ENCODE assay signal across 23 cellular contexts in the genomic region with DNA sequence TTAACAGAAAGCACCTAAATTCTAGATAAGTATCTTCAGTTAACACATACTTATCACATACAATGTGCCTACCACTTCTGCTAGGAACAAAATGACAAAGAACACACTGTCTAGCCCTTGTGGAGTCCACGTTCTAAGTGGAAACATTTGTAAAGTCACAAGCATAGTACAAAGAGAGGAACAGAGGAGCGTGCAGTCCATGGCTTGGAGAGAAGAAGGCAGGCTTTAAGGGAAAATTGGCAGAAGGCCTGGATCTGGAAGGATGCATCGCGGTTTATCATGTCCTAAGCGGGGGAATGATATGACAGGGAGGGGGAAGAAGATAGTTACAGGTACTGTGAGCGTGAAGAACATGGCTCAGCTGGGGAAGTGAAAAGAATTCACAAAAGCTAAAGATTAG.
"Had no signal": no experiment of that assay in that cellular context is flagged by ENCODE, and none has a peak within 500 bp of the region (broad histone marks: within the 10 kb centered on the region; RNA-seq: fewer than 3 reads in every experiment).

No MANE protein-coding gene starts in this region.

- H3K27me3 ChIP-seq: esophagus muscularis mucosa, left lung, pancreas, spleen, tibial nerve, upper lobe of right lung, vagina had no signal

- H3K27ac ChIP-seq: epithelial cell of prostate, esophagus muscularis mucosa, left lung, pancreas, prostate gland, spleen, tibial nerve, upper lobe of right lung, vagina had no signal

- H3K9me3 ChIP-seq: left lung, mucosa of descending colon, pancreas, prostate gland, upper lobe of right lung, vagina had no signal

- H3K36me3 ChIP-seq: left lung, pancreas, prostate gland, spleen, upper lobe of right lung had no signal

- H3K4me3 ChIP-seq: esophagus muscularis mucosa, left lung, lung, mucosa of descending colon, pancreas, prostate gland, spleen, tibial nerve, upper lobe of right lung, vagina had no signal

- ATAC-seq: effector memory CD8-positive, alpha-beta T cell; left lung; mucosa of descending colon; natural killer cell treated with Interleukin-12 subunit alpha and Interleukin-12 subunit beta and Interleukin-15 and Interleukin-18, amount 100 ng/mL, for 72 hours; pancreas; sciatic nerve; stimulated activated memory B cell treated with anti-CD40 and anti-IgM and Interleukin-4, amounts not matched to agents 10 μg/mL and 1 μg/mL and 100 μg/mL, for 72 hours; upper lobe of right lung had no signal

- H3K4me1 ChIP-seq: left lung, pancreas, prostate gland, spleen, tibial nerve, upper lobe of right lung, vagina had no signal

- DNase-seq: cerebellar nuclear complex; effector memory CD8-positive, alpha-beta T cell; foreskin fibroblast; head of caudate nucleus; immature natural killer cell; left lung; mucosa of descending colon; occipital lobe; pancreas; spleen; stimulated activated CD4-positive, alpha-beta T cell treated with anti-CD3 and anti-CD28 coated beads, Interleukin-15, amount 100 ng/mL, for 24 hours; stimulated activated CD4-positive, alpha-beta T cell treated with anti-CD3 and anti-CD28 coated beads, Interleukin-1b, Interleukin-23, amount 100 ng/mL, for 48 hours; stimulated activated CD4-positive, alpha-beta T cell treated with anti-CD3 and anti-CD28 coated beads, Interleukin-4, amount 100 ng/mL, for 24 hours; upper lobe of right lung had no signal
